ENCODE assay signal across 33 cellular contexts in genomic region chr18:49074505-49074904, GRCh38.
"Had no signal": no experiment of that assay in that cellular context is flagged by ENCODE, and none has a peak within 500 bp of the region (broad histone marks: within the 10 kb centered on the region; RNA-seq: fewer than 3 reads in every experiment).

No MANE protein-coding gene starts in this region.

- H3K27ac ChIP-seq: ascending aorta, cardiac muscle cell, VCaP had no signal

- ATAC-seq: activated CD8-positive, alpha-beta T cell treated with anti-CD3 and anti-CD28 coated beads for 36 hours; activated naive CD8-positive, alpha-beta T cell treated with anti-CD3 and anti-CD28 coated beads, Interleukin-2, amount 50 U/mL, for 24 hours had no signal

- H3K4me3 Mint-ChIP-seq: activated B cell treated with CpG ODN at 0.5 μM for 24 hours; activated CD4-positive, alpha-beta memory T cell treated with anti-CD3 and anti-CD28 coated beads for 36 hours; activated CD4-positive, alpha-beta T cell treated with anti-CD3 and anti-CD28 coated beads, Interleukin-2, amount 10 ng/mL, durations not matched to agents 24 days and 14 days; activated CD8-positive, alpha-beta T cell treated with anti-CD3 and anti-CD28 coated beads for 36 hours; activated naive CD4-positive, alpha-beta T cell treated with anti-CD3 and anti-CD28 coated beads, Interleukin-2, amount 10 ng/mL, durations not matched to agents 7 days and 5 days; activated naive CD4-positive, alpha-beta T cell treated with anti-CD3 and anti-CD28 coated beads, Interleukin-2, amount 50 U/mL, for 24 hours; activated naive CD8-positive, alpha-beta T cell; activated naive CD8-positive, alpha-beta T cell treated with anti-CD3 and anti-CD28 coated beads, Interleukin-2, amount 10 ng/mL, durations not matched to agents 7 days and 5 days; activated naive CD8-positive, alpha-beta T cell treated with anti-CD3 and anti-CD28 coated beads, Interleukin-2, amount 50 U/mL, for 24 hours; activated T-cell treated with anti-CD3 and anti-CD28 coated beads, Interleukin-2, amount 50 U/mL, for 24 hours; brain; central memory CD8-positive, alpha-beta T cell; T-helper 1 cell treated with Interleukin-12 subunit alpha and Interleukin-12 subunit beta and Interleukin-4 antibody, amounts not matched to agents 30 μg/mL and 1 μg/mL, for 36 hours; T-helper 2 cell treated with Interferon-gamma antibody and Interleukin-4, amounts not matched to agents 5 μg/mL and 100 μg/mL, for 36 hours had no signal

- H3K9me3 ChIP-seq: ascending aorta had no signal

- H3K27ac Mint-ChIP-seq: activated B cell treated with CpG ODN at 0.5 μM for 24 hours; activated CD4-positive, alpha-beta memory T cell treated with anti-CD3 and anti-CD28 coated beads for 36 hours; activated CD4-positive, alpha-beta T cell treated with anti-CD3 and anti-CD28 coated beads, Interleukin-2, amount 10 ng/mL, durations not matched to agents 24 days and 14 days; activated CD8-positive, alpha-beta T cell treated with anti-CD3 and anti-CD28 coated beads for 36 hours; activated naive CD4-positive, alpha-beta T cell treated with anti-CD3 and anti-CD28 coated beads, Interleukin-2, amount 10 ng/mL, durations not matched to agents 7 days and 5 days; activated naive CD4-positive, alpha-beta T cell treated with anti-CD3 and anti-CD28 coated beads, Interleukin-2, amount 50 U/mL, for 24 hours; activated naive CD8-positive, alpha-beta T cell; activated naive CD8-positive, alpha-beta T cell treated with anti-CD3 and anti-CD28 coated beads, Interleukin-2, amount 10 ng/mL, durations not matched to agents 7 days and 5 days; activated naive CD8-positive, alpha-beta T cell treated with anti-CD3 and anti-CD28 coated beads, Interleukin-2, amount 50 U/mL, for 24 hours; T-helper 1 cell treated with Interleukin-12 subunit alpha and Interleukin-12 subunit beta and Interleukin-4 antibody, amounts not matched to agents 30 μg/mL and 1 μg/mL, for 36 hours; T-helper 2 cell treated with Interferon-gamma antibody and Interleukin-4, amounts not matched to agents 5 μg/mL and 100 μg/mL, for 36 hours had no signal

- DNase-seq: activated B cell treated with CpG ODN at 0.5 μM for 24 hours; activated CD4-positive, alpha-beta memory T cell treated with anti-CD3 and anti-CD28 coated beads for 36 hours; activated CD4-positive, alpha-beta T cell treated with anti-CD3 and anti-CD28 coated beads for 4 hours; activated CD4-positive, alpha-beta T cell treated with anti-CD3 and anti-CD28 coated beads, Interleukin-2, amount 10 ng/mL, durations not matched to agents 24 days and 14 days; activated CD4-positive, alpha-beta T cell treated with anti-CD3 and anti-CD28 coated beads, Interleukin-2, amount 50 U/mL, for 1 hour; activated CD4-positive, alpha-beta T cell treated with anti-CD3 and anti-CD28 coated beads, Interleukin-2, amount 50 U/mL, for 4 hours; activated CD4-positive, CD25-positive, alpha-beta regulatory T cell treated with anti-CD3 and anti-CD28 coated beads, Interleukin-2, amount 50 U/mL, for 72 hours; activated CD8-positive, alpha-beta memory T cell treated with anti-CD3 and anti-CD28 coated beads, Interleukin-2, amount 50 U/mL, for 4 hours; activated CD8-positive, alpha-beta T cell treated with anti-CD3 and anti-CD28 coated beads for 36 hours; activated effector memory CD4-positive, alpha-beta T cell treated with Interleukin-2 at 50 U/mL for 16 hours; activated gamma-delta T cell; activated naive CD4-positive, alpha-beta T cell treated with anti-CD3 and anti-CD28 coated beads, Interleukin-2, amount 10 ng/mL, durations not matched to agents 7 days and 5 days; activated naive CD4-positive, alpha-beta T cell treated with Interleukin-2 at 50 U/mL for 16 hours; activated naive CD8-positive, alpha-beta T cell treated with anti-CD3 and anti-CD28 coated beads, Interleukin-2, amount 10 ng/mL, durations not matched to agents 7 days and 5 days; activated naive CD8-positive, alpha-beta T cell treated with anti-CD3 and anti-CD28 coated beads, Interleukin-2, amount 50 U/mL, for 24 hours; activated T-cell treated with anti-CD3 and anti-CD28 coated beads for 4 hours; activated T-cell treated with anti-CD3 and anti-CD28 coated beads, Interleukin-2, amount 50 U/mL, for 24 hours; activated T-cell treated with anti-CD3 and anti-CD28 coated beads, Interleukin-2, amount 50 U/mL, for 48 hours; amygdala; anterior cingulate cortex; caudate nucleus; cerebellar nuclear complex; T-helper 1 cell; T-helper 9 cell had no signal

- H3K9me3 Mint-ChIP-seq: activated B cell treated with CpG ODN at 0.5 μM for 24 hours; activated CD4-positive, alpha-beta memory T cell treated with anti-CD3 and anti-CD28 coated beads for 36 hours; activated CD4-positive, alpha-beta T cell treated with anti-CD3 and anti-CD28 coated beads, Interleukin-2, amount 10 ng/mL, durations not matched to agents 24 days and 14 days; activated CD8-positive, alpha-beta T cell treated with anti-CD3 and anti-CD28 coated beads for 36 hours; activated naive CD4-positive, alpha-beta T cell treated with anti-CD3 and anti-CD28 coated beads, Interleukin-2, amount 10 ng/mL, durations not matched to agents 7 days and 5 days; activated naive CD4-positive, alpha-beta T cell treated with anti-CD3 and anti-CD28 coated beads, Interleukin-2, amount 50 U/mL, for 24 hours; activated naive CD8-positive, alpha-beta T cell treated with anti-CD3 and anti-CD28 coated beads, Interleukin-2, amount 10 ng/mL, durations not matched to agents 7 days and 5 days; activated naive CD8-positive, alpha-beta T cell treated with anti-CD3 and anti-CD28 coated beads, Interleukin-2, amount 50 U/mL, for 24 hours; activated T-cell treated with anti-CD3 and anti-CD28 coated beads, Interleukin-2, amount 50 U/mL, for 24 hours; central memory CD8-positive, alpha-beta T cell; T-helper 1 cell treated with Interleukin-12 subunit alpha and Interleukin-12 subunit beta and Interleukin-4 antibody, amounts not matched to agents 30 μg/mL and 1 μg/mL, for 36 hours; T-helper 2 cell treated with Interferon-gamma antibody and Interleukin-4, amounts not matched to agents 5 μg/mL and 100 μg/mL, for 36 hours had no signal

- H3K27me3 Mint-ChIP-seq: activated B cell treated with CpG ODN at 0.5 μM for 24 hours; activated CD4-positive, alpha-beta memory T cell treated with anti-CD3 and anti-CD28 coated beads for 36 hours; activated CD4-positive, alpha-beta T cell treated with anti-CD3 and anti-CD28 coated beads, Interleukin-2, amount 10 ng/mL, durations not matched to agents 24 days and 14 days; activated CD8-positive, alpha-beta T cell treated with anti-CD3 and anti-CD28 coated beads for 36 hours; activated naive CD4-positive, alpha-beta T cell treated with anti-CD3 and anti-CD28 coated beads, Interleukin-2, amount 10 ng/mL, durations not matched to agents 7 days and 5 days; activated naive CD4-positive, alpha-beta T cell treated with anti-CD3 and anti-CD28 coated beads, Interleukin-2, amount 50 U/mL, for 24 hours; activated naive CD8-positive, alpha-beta T cell; activated naive CD8-positive, alpha-beta T cell treated with anti-CD3 and anti-CD28 coated beads, Interleukin-2, amount 10 ng/mL, durations not matched to agents 7 days and 5 days; activated naive CD8-positive, alpha-beta T cell treated with anti-CD3 and anti-CD28 coated beads, Interleukin-2, amount 50 U/mL, for 24 hours; activated T-cell treated with anti-CD3 and anti-CD28 coated beads, Interleukin-2, amount 50 U/mL, for 24 hours; central memory CD8-positive, alpha-beta T cell had no signal

- H3K4me3 ChIP-seq: ascending aorta, cardiac muscle cell had no signal

- H3K4me1 Mint-ChIP-seq: activated B cell treated with CpG ODN at 0.5 μM for 24 hours; activated naive CD4-positive, alpha-beta T cell treated with anti-CD3 and anti-CD28 coated beads, Interleukin-2, amount 50 U/mL, for 24 hours; central memory CD8-positive, alpha-beta T cell had no signal

- H3K27me3 ChIP-seq: ascending aorta, cardiac muscle cell had no signal

- H3K36me3 ChIP-seq: ascending aorta, cardiac muscle cell had no signal
